12 cellular contexts compared by ENCODE assay signal in the genomic region with DNA sequence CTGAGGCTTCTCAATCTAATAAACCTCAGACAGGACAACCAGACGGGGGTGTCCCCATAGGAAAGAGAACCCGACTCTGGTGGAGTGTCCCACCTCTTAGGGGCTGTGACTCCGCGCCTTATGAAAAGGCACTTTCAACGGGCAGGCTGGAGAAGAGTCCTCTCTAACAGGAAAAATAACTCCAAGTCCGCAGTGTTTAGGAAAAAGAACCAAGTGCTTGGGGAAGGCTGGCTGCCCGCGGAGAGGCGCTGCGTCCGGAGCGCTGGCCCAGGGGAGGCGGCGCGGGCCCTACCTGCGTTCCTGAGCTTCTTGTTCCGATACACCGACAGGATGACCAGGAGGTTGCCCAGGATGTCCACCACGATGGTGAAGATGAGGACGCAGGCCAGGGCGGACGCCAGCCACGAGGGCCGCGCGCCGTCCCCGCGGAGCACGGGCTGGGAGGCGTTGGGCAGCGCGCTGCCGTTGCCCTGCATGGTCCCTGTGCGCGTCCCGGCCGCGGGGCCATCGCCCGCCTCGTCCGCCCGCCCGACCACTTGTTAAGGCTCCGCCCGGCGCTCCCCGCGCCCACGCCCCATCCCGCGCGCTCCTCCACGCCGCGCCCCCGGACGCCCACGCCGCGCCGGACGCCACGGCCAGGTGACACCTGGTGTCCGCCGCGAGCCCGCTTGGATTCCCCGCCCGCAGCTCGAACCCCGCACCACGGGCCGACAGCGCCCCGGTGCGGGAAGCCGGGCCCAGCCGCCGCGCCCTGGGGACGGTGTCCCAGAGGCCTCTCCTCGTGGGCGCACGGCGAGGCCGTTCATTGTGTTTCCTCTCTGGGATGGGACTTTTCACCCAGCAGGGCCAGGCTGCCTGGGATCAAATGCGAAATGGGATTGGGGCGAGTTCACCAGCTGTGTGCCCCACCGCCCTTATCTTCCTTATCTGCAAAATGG. TPM values are rescaled to one million over a fixed set of nuclear protein-coding genes. Genes with fewer than 3 reads are reported as not detected.
DNase-seq lines count a peak whose midpoint lies in the region; ATAC-seq and TF ChIP-seq lines count a peak whose summit lies in the region.
"Had no signal": no experiment of that assay in that cellular context is flagged by ENCODE, and none has a peak within 500 bp of the region (broad histone marks: within the 10 kb centered on the region; RNA-seq: fewer than 3 reads in every experiment).

MTNR1A (minus strand) TSS at position 678 of the 938 bp plus-strand sequence; CDS start at position 476, 202 bp downstream.

- TF ChIP-seq CTCF in natural killer cell (IDR thresholded peaks at IDR 0.05) (no peak), lung (IDR thresholded peaks at IDR 0.05; ENCODE audit: control extremely low read depth, extremely low read depth) (no peak)

- no peak within 1 kb of the TSS for H3K4me3 Mint-ChIP-seq in natural killer cell treated with Interleukin-12 subunit alpha and Interleukin-12 subunit beta and Interleukin-15 and Interleukin-18, amount 100 ng/mL, for 72 hours
- no peak within 1 kb of the TSS for H3K4me3 Mint-ChIP-seq in natural killer cell
- H3K4me3 Mint-ChIP-seq: CD4-positive, CD25-positive, alpha-beta regulatory T cell had no signal

- intact Hi-C loops in natural killer cell (cut with micrococcal nuclease): no loop called here

- DNase-seq in natural killer cell treated with Interleukin-12 subunit alpha and Interleukin-12 subunit beta and Interleukin-15 and Interleukin-18, amount 100 ng/mL, for 72 hours (ENCODE audit: low spot score): no peak
- DNase-seq in natural killer cell (no peak), cerebellar cortex (ENCODE audit: low spot score) (peak; percentile 25), lung (ENCODE audit: low spot score) (no peak), DMS114 treated with DMSO at 0.1 percent for 48 hours (lab: John Stamatoyannopoulos, UW; ENCODE audit: unreplicated experiment) (no peak), glomerular visceral epithelial cell (ENCODE audit: extremely low spot score) (no peak)
- DNase-seq in activated naive CD4-positive, alpha-beta T cell treated with anti-CD3 and anti-CD28 coated beads, Interleukin-2, amount 50 U/mL, for 72 hours (ENCODE audit: low spot score in 2 of 2): no peak
- DNase-seq: CD4-positive, CD25-positive, alpha-beta regulatory T cell; MM.1S; T1000 had no signal

- peaks cover 0 to 3% of the 10 kb centered on the region in 2 donors for H3K4me1 Mint-ChIP-seq in natural killer cell treated with Interleukin-12 subunit alpha and Interleukin-12 subunit beta and Interleukin-15 and Interleukin-18, amount 100 ng/mL, for 72 hours (ENCODE audit: low read depth in 2 of 2)
- no peaks in the 10 kb centered on the region for H3K4me1 Mint-ChIP-seq in natural killer cell
- H3K4me1 Mint-ChIP-seq: CD4-positive, CD25-positive, alpha-beta regulatory T cell had no signal

- ATAC-seq in natural killer cell treated with Interleukin-12 subunit alpha and Interleukin-12 subunit beta and Interleukin-15 and Interleukin-18, amount 100 ng/mL, for 72 hours: peak; percentile 32 to 38
- ATAC-seq in natural killer cell (no peak), lung (ENCODE audit: insufficient read depth, low FRiP score) (no peak), GM21423 (IDR thresholded peaks at IDR 0.05; ENCODE audit: unreplicated experiment) (no peak)
- ATAC-seq in activated naive CD4-positive, alpha-beta T cell treated with anti-CD3 and anti-CD28 coated beads, Interleukin-2, amount 50 U/mL, for 72 hours: no peak

- no peaks in the 10 kb centered on the region for H3K27me3 ChIP-seq in lung (ENCODE audit: control insufficient read depth, insufficient read depth)
- H3K27me3 ChIP-seq: right lobe of liver had no signal

- H3K4me1 ChIP-seq in lung (ENCODE audit: control insufficient read depth in 2 of 2, insufficient read depth in 2 of 2, low read length in 2 of 2): peaks cover 0 to 6% of the 10 kb centered on the region in 2 donors

- H3K4me3 ChIP-seq in lung: peak within 1 kb of the TSS; percentile 4

- no peak within 1 kb of the TSS for H3K27ac ChIP-seq in lung (ENCODE audit: low read depth in 1 of 2, low read length in 1 of 2)
- H3K27ac ChIP-seq: right lobe of liver had no signal

- no peaks in the 10 kb centered on the region for H3K36me3 ChIP-seq in lung (ENCODE audit: control insufficient read depth in 2 of 2, insufficient read depth in 2 of 2, low read length in 2 of 2)
- H3K36me3 ChIP-seq: right lobe of liver had no signal

- H3K27me3 Mint-ChIP-seq in natural killer cell treated with Interleukin-12 subunit alpha and Interleukin-12 subunit beta and Interleukin-15 and Interleukin-18, amount 100 ng/mL, for 72 hours: peaks cover 12 to 14% of the 10 kb centered on the region in 2 donors
- peaks cover 4 to 6% of the 10 kb centered on the region in 2 donors for H3K27me3 Mint-ChIP-seq in natural killer cell (ENCODE audit: low read depth in 2 of 2)

- H3K27ac Mint-ChIP-seq in natural killer cell treated with Interleukin-12 subunit alpha and Interleukin-12 subunit beta and Interleukin-15 and Interleukin-18, amount 100 ng/mL, for 72 hours: no peak within 1 kb of the TSS
- H3K27ac Mint-ChIP-seq in natural killer cell: no peak within 1 kb of the TSS
- H3K27ac Mint-ChIP-seq in activated naive CD4-positive, alpha-beta T cell treated with anti-CD3 and anti-CD28 coated beads, Interleukin-2, amount 50 U/mL, for 72 hours: no peak within 1 kb of the TSS
- H3K27ac Mint-ChIP-seq: CD4-positive, CD25-positive, alpha-beta regulatory T cell had no signal

- H3K9me3 Mint-ChIP-seq in natural killer cell treated with Interleukin-12 subunit alpha and Interleukin-12 subunit beta and Interleukin-15 and Interleukin-18, amount 100 ng/mL, for 72 hours: no peaks in the 10 kb centered on the region
- H3K9me3 Mint-ChIP-seq in natural killer cell: peaks cover 0 to 5% of the 10 kb centered on the region in 2 donors
- peaks cover 0 to 5% of the 10 kb centered on the region in 2 donors for H3K9me3 Mint-ChIP-seq in activated naive CD4-positive, alpha-beta T cell treated with anti-CD3 and anti-CD28 coated beads, Interleukin-2, amount 50 U/mL, for 72 hours

- peaks cover 4% of the 10 kb centered on the region for H3K36me3 Mint-ChIP-seq in natural killer cell treated with Interleukin-12 subunit alpha and Interleukin-12 subunit beta and Interleukin-15 and Interleukin-18, amount 100 ng/mL, for 72 hours
- H3K36me3 Mint-ChIP-seq in natural killer cell: no peaks in the 10 kb centered on the region
- peaks cover 5% of the 10 kb centered on the region in 2 donors for H3K36me3 Mint-ChIP-seq in activated naive CD4-positive, alpha-beta T cell treated with anti-CD3 and anti-CD28 coated beads, Interleukin-2, amount 50 U/mL, for 72 hours
- H3K36me3 Mint-ChIP-seq: CD4-positive, CD25-positive, alpha-beta regulatory T cell had no signal

- WGBS in lung, 2 donors: 5 to 7% methylated on average over 72 to 91 of the region's 91 CpGs

- peaks cover 0 to 2% of the 10 kb centered on the region in 2 donors for H3K9me3 ChIP-seq in lung (ENCODE audit: control insufficient read depth in 2 of 2, insufficient read depth in 1 of 2, low read length in 1 of 2)
- H3K9me3 ChIP-seq: right lobe of liver had no signal

RNA-seq across cellular contexts. Expression of gene MTNR1A, which starts in this region (rescaled TPM):
- not detected for total RNA-seq in natural killer cell treated with Interleukin-12 subunit alpha and Interleukin-12 subunit beta and Interleukin-15 and Interleukin-18, amount 100 ng/mL, for 72 hours
- total RNA-seq in natural killer cell: not detected
- total RNA-seq in lung: under 1 TPM in 1 of 2 donors, not detected in 1; 0.51 TPM
- polyA plus RNA-seq in lung: under 1 TPM in 1 of 2 donors, not detected in 1; 0.16 TPM
- not detected for total RNA-seq in activated naive CD4-positive, alpha-beta T cell treated with anti-CD3 and anti-CD28 coated beads, Interleukin-2, amount 50 U/mL, for 72 hours
- total RNA-seq: CD4-positive, CD25-positive, alpha-beta regulatory T cell had no signal
- polyA plus RNA-seq: CD4-positive, CD25-positive, alpha-beta regulatory T cell had no signal

Comparison
In these comparisons a context has a peak if more than half of its experiments do, and no peak if none do; other contexts are left out.
1. Peak in ATAC-seq in natural killer cell treated with Interleukin-12 subunit alpha and Interleukin-12 subunit beta and Interleukin-15 and Interleukin-18, amount 100 ng/mL, for 72 hours; RNA of the gene not detected or under 1 TPM.